14 cellular contexts compared by ENCODE assay signal in genomic region chr20:10639762-10640556, GRCh38. TPM values are rescaled to one million over a fixed set of nuclear protein-coding genes. Genes with fewer than 3 reads are reported as not detected.
DNase-seq lines count a peak whose midpoint lies in the region; ATAC-seq, FAIRE-seq and TF ChIP-seq lines count a peak whose summit lies in the region.
"Had no signal": no experiment of that assay in that cellular context is flagged by ENCODE, and none has a peak within 500 bp of the region (broad histone marks: within the 10 kb centered on the region; RNA-seq: fewer than 3 reads in every experiment).

No MANE protein-coding gene starts in this region.

- TF ChIP-seq EP300 in stomach (IDR thresholded peaks at IDR 0.05): no peak

- no peak for TF ChIP-seq CTCF in kidney (IDR thresholded peaks at IDR 0.05; ENCODE audit: borderline replicate concordance, extremely low read depth, insufficient read depth)
- TF ChIP-seq CTCF in stomach (IDR thresholded peaks at IDR 0.05): no peak

- H3K27me3 ChIP-seq in HUES64 (ENCODE audit: insufficient read depth, low read length): no peaks in the 10 kb centered on the region
- no peaks in the 10 kb centered on the region for H3K27me3 ChIP-seq in duodenal mucosa (ENCODE audit: control insufficient read depth in 1 of 2, insufficient read depth in 2 of 2, low read length in 2 of 2)
- H3K27me3 ChIP-seq in stomach: no peaks in the 10 kb centered on the region

- H3K4me1 ChIP-seq in HUES64 (ENCODE audit: insufficient read depth, low read length) (peaks cover 50% of the 10 kb centered on the region), duodenal mucosa (ENCODE audit: control insufficient read depth in 1 of 2, insufficient read depth in 2 of 2, low read length in 2 of 2) (peaks cover 0 to 20% of the 10 kb centered on the region in 2 donors), kidney (ENCODE audit: control insufficient read depth in 1 of 2, insufficient read depth in 1 of 2, low read depth in 1 of 2, low read length in 2 of 2) (peaks cover 0 to 6% of the 10 kb centered on the region in 2 donors), stomach (peaks cover 30 to 73% (median 54%) of the 10 kb centered on the region in 4 donors)

- intact Hi-C loops in kidney (cut with DNase I): no loop called here
- intact Hi-C loops in stomach (cut with DNase I; ENCODE audit: low total_unique reads): no loop called here

- WGBS in HUES64: 86% methylated on average over 17 of the region's 17 CpGs
- 61 to 72% (median 68%) methylated on average over 17 of the region's 17 CpGs for WGBS in stomach, 5 donors

- peak; percentile 52 for DNase-seq in kidney
- DNase-seq in stomach: no peak
- DNase-seq in cortex of kidney (lab: John Stamatoyannopoulos, UW): no peak
- DNase-seq: activated CD4-positive, alpha-beta T cell treated with anti-CD3 and anti-CD28 coated beads for 1 hour; activated T-cell treated with anti-CD3 and anti-CD28 coated beads, Interleukin-2, amount 50 U/mL, for 48 hours; naive B cell; stimulated activated CD4-positive, alpha-beta T cell treated with anti-CD3 and anti-CD28 coated beads, Interleukin-15, amount 100 ng/mL, for 24 hours had no signal

- H3K4me3 ChIP-seq in HUES64 (ENCODE audit: low read length) (no peak overlapping the region), duodenal mucosa (ENCODE audit: low read depth in 1 of 2, low read length in 2 of 2) (no peak overlapping the region), kidney (ENCODE audit: low read length in 2 of 2) (no peak overlapping the region), stomach (no peak overlapping the region)

- H3K36me3 ChIP-seq in HUES64 (ENCODE audit: insufficient read depth, low read length): peaks cover 81% of the 10 kb centered on the region
- peaks cover 53 to 77% of the 10 kb centered on the region in 2 donors for H3K36me3 ChIP-seq in duodenal mucosa (ENCODE audit: control insufficient read depth in 1 of 2, insufficient read depth in 2 of 2, low read length in 2 of 2)
- H3K36me3 ChIP-seq in kidney (ENCODE audit: control insufficient read depth in 1 of 2, insufficient read depth in 2 of 2, low read length in 2 of 2): peaks cover 40 to 55% of the 10 kb centered on the region in 2 donors
- H3K36me3 ChIP-seq in stomach: peaks cover 59 to 73% (median 63%) of the 10 kb centered on the region in 4 donors

- TF ChIP-seq POLR2A in stomach (IDR thresholded peaks at IDR 0.05): no peak

- H3K9ac ChIP-seq in HUES64 (ENCODE audit: low read depth, low read length): no peak overlapping the region
- H3K9ac ChIP-seq in duodenal mucosa (ENCODE audit: low read depth in 1 of 2, low read length in 2 of 2): no peak overlapping the region
- no peak overlapping the region for H3K9ac ChIP-seq in kidney (ENCODE audit: low read length in 2 of 2)

- H3K9me3 ChIP-seq in HUES64 (ENCODE audit: insufficient read depth, low read depth, low read length) (no peaks in the 10 kb centered on the region), duodenal mucosa (ENCODE audit: control insufficient read depth in 1 of 2, low read length in 2 of 2) (no peaks in the 10 kb centered on the region), kidney (ENCODE audit: control insufficient read depth in 1 of 2, low read length in 2 of 2) (no peaks in the 10 kb centered on the region), stomach (no peaks in the 10 kb centered on the region)

- FAIRE-seq in kidney (lab: Jason Lieb, UNC): no peak
- FAIRE-seq: GM12892, islet of Langerhans had no signal

- no peak for ATAC-seq in GM19467 (IDR thresholded peaks at IDR 0.05; ENCODE audit: unreplicated experiment)
- ATAC-seq in HG03175 (IDR thresholded peaks at IDR 0.05; ENCODE audit: unreplicated experiment): no peak
- ATAC-seq in GM21619 (IDR thresholded peaks at IDR 0.05; ENCODE audit: unreplicated experiment): no peak

- H3K27ac ChIP-seq in HUES64 (ENCODE audit: low read depth, low read length) (peak overlapping the region; percentile 28; the same call in 1 of the 2 replicates), duodenal mucosa (ENCODE audit: low read depth, low read length) (peak overlapping the region; percentile 21), kidney (ENCODE audit: low read depth in 2 of 2, low read length in 2 of 2) (no peak overlapping the region), stomach (peak overlapping the region in 4 of 5 donors; percentile 59 to 85 (median 76))

RNA-seq across cellular contexts. Expression of gene JAG1, which starts 33.8 kb away (rescaled TPM):
- polyA plus RNA-seq in HUES64 (2013, experiment 1 of 2): 21.8 TPM
- polyA plus RNA-seq in HUES64 (2013, experiment 2 of 2): 23.0 TPM
- total RNA-seq in kidney: 132 TPM
- 18.0 TPM for polyA plus RNA-seq in kidney (ENCODE audit: insufficient read depth, low read depth, low replicate concordance)
- 100 to 1,000 TPM in 1 of 5 donors, 10 to 100 TPM in 4; 54.8 to 133 (median 95.0) TPM for total RNA-seq in stomach
- polyA plus RNA-seq in stomach: 10 to 100 TPM in 1 of 3 donors, 1 to 10 TPM in 2; 5.2 to 26.3 (median 7.5) TPM

Comparison
In these comparisons a context has a peak if more than half of its experiments do, and no peak if none do; other contexts are left out.
1. H3K27ac ChIP-seq: peak in HUES64 (single experiment), duodenal mucosa (single experiment) and stomach (4 of 5); none in kidney (0 of 2).